Comparison of ENCODE assay signal across 21 cellular contexts in genomic region chr1:166911624-166912023, GRCh38. TPM values are rescaled to one million over a fixed set of nuclear protein-coding genes. Genes with fewer than 3 reads are reported as not detected.
DNase-seq lines count a peak whose midpoint lies in the region; ATAC-seq, FAIRE-seq and TF ChIP-seq lines count a peak whose summit lies in the region.
"Had no signal": no experiment of that assay in that cellular context is flagged by ENCODE, and none has a peak within 500 bp of the region (broad histone marks: within the 10 kb centered on the region; RNA-seq: fewer than 3 reads in every experiment).

No MANE protein-coding gene starts in this region.

- H3K9me3 Mint-ChIP-seq in central memory CD8-positive, alpha-beta T cell = no peaks in the 10 kb centered on the region
- no peaks in the 10 kb centered on the region for H3K9me3 Mint-ChIP-seq in activated naive CD4-positive, alpha-beta T cell treated with anti-CD3 and anti-CD28 coated beads for 36 hours
- H3K9me3 Mint-ChIP-seq in stimulated activated effector memory CD8-positive, alpha-beta T cell treated with anti-CD3 and anti-CD28 coated beads, Interleukin-12 subunit alpha, Interleukin-12 subunit beta, amount 100 ng/mL, for 72 hours = no peaks in the 10 kb centered on the region
- H3K9me3 Mint-ChIP-seq: HFFc6 had no signal

- H3K27ac Mint-ChIP-seq in central memory CD8-positive, alpha-beta T cell (ENCODE audit: low read depth) = peak overlapping the region; percentile 72
- H3K27ac Mint-ChIP-seq in activated naive CD4-positive, alpha-beta T cell treated with anti-CD3 and anti-CD28 coated beads for 36 hours = no peak overlapping the region
- no peak overlapping the region for H3K27ac Mint-ChIP-seq in stimulated activated effector memory CD8-positive, alpha-beta T cell treated with anti-CD3 and anti-CD28 coated beads, Interleukin-12 subunit alpha, Interleukin-12 subunit beta, amount 100 ng/mL, for 72 hours
- H3K27ac Mint-ChIP-seq: CD4-positive, alpha-beta memory T cell; HFFc6 had no signal

- H3K36me3 Mint-ChIP-seq in central memory CD8-positive, alpha-beta T cell (ENCODE audit: insufficient read depth) = no peaks in the 10 kb centered on the region
- H3K36me3 Mint-ChIP-seq in activated naive CD4-positive, alpha-beta T cell treated with anti-CD3 and anti-CD28 coated beads for 36 hours (ENCODE audit: low read depth) = no peaks in the 10 kb centered on the region
- no peaks in the 10 kb centered on the region for H3K36me3 Mint-ChIP-seq in stimulated activated effector memory CD8-positive, alpha-beta T cell treated with anti-CD3 and anti-CD28 coated beads, Interleukin-12 subunit alpha, Interleukin-12 subunit beta, amount 100 ng/mL, for 72 hours
- H3K36me3 Mint-ChIP-seq: CD4-positive, alpha-beta memory T cell had no signal

- TF ChIP-seq POLR2A in HCT116 (IDR thresholded peaks at IDR 0.05; ENCODE audit: borderline replicate concordance, extremely low read depth, insufficient read depth, insufficient read length) = no peak

- peak overlapping the region; percentile 16 for H2AFZ ChIP-seq in HCT116 (ENCODE audit: low read depth, low read length, poor library complexity, severe bottlenecking)

- POLR2A ChIA-PET in HCT116 (lab: Charles Lee) = interaction anchor here (0.7 kb wide), 1 partner anchor 146 kb away, joined by 3 read pairs; no protein-coding TSS in a partner anchor

- no peaks in the 10 kb centered on the region for H3K36me3 ChIP-seq in HCT116 (ENCODE audit: control insufficient read depth in 1 of 2, insufficient read depth in 2 of 2, low read length in 2 of 2)

- intact Hi-C loops in HCT116 (cut with micrococcal nuclease) = no loop called here
- intact Hi-C loops in activated naive CD4-positive, alpha-beta T cell treated with anti-CD3 and anti-CD28 coated beads for 36 hours (cut with micrococcal nuclease) = loop anchor here (2.0 to 10.0 kb wide), 4 partner anchors 309 to 984 kb away; partner anchors contain the start of genes CREG1 and POU2F1
- intact Hi-C loops in cardiac septum (cut with DNase I) = no loop called here

- no peak overlapping the region for H3K4me3 ChIP-seq in HCT116 (replicated peaks in 1 of 2; ENCODE audit: low read depth in 1 of 2, low read length in 2 of 2)
- H3K4me3 ChIP-seq: GM12878 had no signal

- TF ChIP-seq CTCF in HCT116 (IDR thresholded peaks at IDR 0.05 in 2 of 3, conservative IDR thresholded peaks at IDR 0.05 in 1 of 3; ENCODE audit: borderline replicate concordance in 1 of 3, insufficient read depth in 1 of 3, low read depth in 2 of 3, low read length in 2 of 3) (no peak), GM13976 (IDR thresholded peaks at IDR 0.05; ENCODE audit: borderline replicate concordance, control extremely low read depth, extremely low read depth, insufficient read depth, missing control alignments) (no peak)

- peaks cover 0 to 37% of the 10 kb centered on the region in 2 experiments; a peak in 3 of 4 replicates for H3K4me1 ChIP-seq in HCT116 (ENCODE audit: control insufficient read depth in 1 of 2, insufficient read depth in 2 of 2, low read length in 2 of 2)

- ATAC-seq in HCT116 = no peak
- no peak for ATAC-seq in central memory CD8-positive, alpha-beta T cell (replicated peaks; ENCODE audit: extremely low read depth, poor library complexity, severe bottlenecking)
- no peak for ATAC-seq in stimulated activated effector memory CD8-positive, alpha-beta T cell treated with anti-CD3 and anti-CD28 coated beads, Interleukin-12 subunit alpha, Interleukin-12 subunit beta, amount 100 ng/mL, for 72 hours
- ATAC-seq: GM12878 had no signal

- H3K27me3 Mint-ChIP-seq in central memory CD8-positive, alpha-beta T cell = no peaks in the 10 kb centered on the region
- no peaks in the 10 kb centered on the region for H3K27me3 Mint-ChIP-seq in activated naive CD4-positive, alpha-beta T cell treated with anti-CD3 and anti-CD28 coated beads for 36 hours (ENCODE audit: low read depth)

- in situ Hi-C loops in GM13976 (cut with MboI; ENCODE audit: low sequenced_read_pairs, unreplicated experiment) = loop anchor here (5.0 to 25.0 kb wide), 3 partner anchors 146 to 626 kb away; no protein-coding TSS in a partner anchor

- no peaks in the 10 kb centered on the region for H3K79me2 ChIP-seq in HCT116 (ENCODE audit: insufficient read depth, low read length)

- RAD21 ChIA-PET in HCT116 (lab: Charles Lee; ENCODE audit: low non-redundant PET in 1 of 2, low total read pairs in 2 of 2, uncharacterized antibody in 2 of 2, unreplicated experiment in 2 of 2) = interaction anchor here in 1 of 2 experiments (2.7 kb wide), 1 partner anchor 145 kb away, joined by 18 read pairs; no protein-coding TSS in a partner anchor

- H3K9ac ChIP-seq in HCT116 (ENCODE audit: low read length) = no peak overlapping the region

- no peaks in the 10 kb centered on the region for H3K9me2 ChIP-seq in HCT116 (ENCODE audit: insufficient read depth)

- no TSS peak for BruUV-seq in HCT116 (replicated peaks; lab: Mats Ljungman, UMichigan)

- no peak overlapping the region for H3K4me3 Mint-ChIP-seq in central memory CD8-positive, alpha-beta T cell
- no peak overlapping the region for H3K4me3 Mint-ChIP-seq in activated naive CD4-positive, alpha-beta T cell treated with anti-CD3 and anti-CD28 coated beads for 36 hours
- no peak overlapping the region for H3K4me3 Mint-ChIP-seq in stimulated activated effector memory CD8-positive, alpha-beta T cell treated with anti-CD3 and anti-CD28 coated beads, Interleukin-12 subunit alpha, Interleukin-12 subunit beta, amount 100 ng/mL, for 72 hours
- H3K4me3 Mint-ChIP-seq: CD4-positive, alpha-beta memory T cell; HFFc6 had no signal

- DNase-seq in HCT116 (ENCODE audit: low read depth, low spot score) (no peak), cardiac septum (ENCODE audit: low spot score) (no peak), GM13976 (ENCODE audit: low spot score) (no peak)
- DNase-seq in central memory CD8-positive, alpha-beta T cell (ENCODE audit: low spot score in 2 of 2) = no peak
- DNase-seq in activated naive CD4-positive, alpha-beta T cell treated with anti-CD3 and anti-CD28 coated beads for 36 hours = no peak
- DNase-seq in stimulated activated effector memory CD8-positive, alpha-beta T cell treated with anti-CD3 and anti-CD28 coated beads, Interleukin-12 subunit alpha, Interleukin-12 subunit beta, amount 100 ng/mL, for 72 hours (ENCODE audit: low spot score in 2 of 2) = no peak
- DNase-seq: C1 segment of cervical spinal cord; Calu3; CD4-positive, alpha-beta memory T cell; COR-L47; DMS153; DND-41; GDM1; GOT3; H7; HCEC 1CT; HFFc6 had no signal

- CTCF ChIA-PET in HCT116 (lab: Charles Lee) = interaction anchor here (1.5 to 7.0 kb wide), 2 partner anchors 149 to 309 kb away, joined by 4 to 324 read pairs; partner anchors contain the start of gene POU2F1
- CTCF ChIA-PET in activated naive CD4-positive, alpha-beta T cell treated with anti-CD3 and anti-CD28 coated beads for 36 hours (lab: Charles Lee) = interaction anchor here (1.4 to 20.2 kb wide), 3 partner anchors 28 to 163 kb away, joined by 8 to 635 read pairs (median 36); no protein-coding TSS in a partner anchor

- H3K4me2 ChIP-seq in HCT116 (ENCODE audit: low read length) = no peak overlapping the region

- H3K4me1 Mint-ChIP-seq in central memory CD8-positive, alpha-beta T cell = no peaks in the 10 kb centered on the region
- peaks cover 5% of the 10 kb centered on the region for H3K4me1 Mint-ChIP-seq in activated naive CD4-positive, alpha-beta T cell treated with anti-CD3 and anti-CD28 coated beads for 36 hours (ENCODE audit: low read depth)
- peaks cover 6% of the 10 kb centered on the region for H3K4me1 Mint-ChIP-seq in stimulated activated effector memory CD8-positive, alpha-beta T cell treated with anti-CD3 and anti-CD28 coated beads, Interleukin-12 subunit alpha, Interleukin-12 subunit beta, amount 100 ng/mL, for 72 hours

- peak; percentile 42 for FAIRE-seq in TTC549 (lab: Jason Lieb, UNC)
- FAIRE-seq in endometrium (lab: Jason Lieb, UNC) = peak; percentile 26
- FAIRE-seq: GM12878, GM18507 had no signal

- no peaks in the 10 kb centered on the region for H4K20me1 ChIP-seq in HCT116 (ENCODE audit: insufficient read depth)

- no peaks in the 10 kb centered on the region for H3K27me3 ChIP-seq in HCT116 (ENCODE audit: insufficient read depth, low read length)

- no peak overlapping the region for H3K27ac ChIP-seq in HCT116 (ENCODE audit: low read depth, low read length)

- no peak for TF ChIP-seq RAD21 in HCT116 (IDR thresholded peaks at IDR 0.05; ENCODE audit: low read depth)

- no peaks in the 10 kb centered on the region for H3K9me3 ChIP-seq in HCT116 (ENCODE audit: control insufficient read depth in 1 of 2, insufficient read depth in 1 of 2, low read depth in 1 of 2, low read length in 2 of 2)

TF ChIP-seq in HCT116, 20 proteins besides CTCF, POLR2A, EP300 and RAD21 (continues in another document):
- TF ChIP-seq CBX3 (IDR thresholded peaks at IDR 0.05; ENCODE audit: low read depth) = no peak
- no peak for TF ChIP-seq SRF (IDR thresholded peaks at IDR 0.05; ENCODE audit: low read depth)
- TF ChIP-seq MAX (IDR thresholded peaks at IDR 0.05) = no peak
- TF ChIP-seq ATF3 (IDR thresholded peaks at IDR 0.05) = no peak
- TF ChIP-seq EZH2 (IDR thresholded peaks at IDR 0.05) = no peak
- TF ChIP-seq ZBTB33 (IDR thresholded peaks at IDR 0.05; ENCODE audit: extremely low read depth, insufficient replicate concordance, low read length) = no peak
- TF ChIP-seq ZFX (IDR thresholded peaks at IDR 0.05) = no peak

RNA-seq across cellular contexts. Expression of gene TADA1, which starts 35.6 kb away (rescaled TPM):
- total RNA-seq in HCT116 (2021; ENCODE audit: unreplicated experiment) (16.0 TPM), cardiac septum (11.0 TPM)
- 7.9 and 10.1 TPM in 2 replicates for polyA plus RNA-seq in HCT116 (2012)
- total RNA-seq in activated naive CD4-positive, alpha-beta T cell treated with anti-CD3 and anti-CD28 coated beads for 36 hours = 10 to 100 TPM; 19.6 to 19.9 TPM
